In genomic region chrX:71492086-71493065, GRCh38 we compare ENCODE assay signal across 8 cellular contexts. TPM values are rescaled to one million over a fixed set of nuclear protein-coding genes. Genes with fewer than 3 reads are reported as not detected.
DNase-seq lines count a peak whose midpoint lies in the region; ATAC-seq lines count a peak whose summit lies in the region.

No MANE protein-coding gene starts in this region.

- DNase-seq in EH (ENCODE audit: low read depth) (peak; percentile 61), dermis blood vessel endothelial cell (peak; percentile 53)
- peak; percentile 14 for DNase-seq in activated CD4-positive, alpha-beta T cell treated with anti-CD3 and anti-CD28 coated beads for 1 hour

- no peaks in the 10 kb centered on the region for H3K4me1 ChIP-seq in muscle layer of duodenum (ENCODE audit: control insufficient read depth in 1 of 2, insufficient read depth in 2 of 2, low read length in 2 of 2)

- H3K27ac Mint-ChIP-seq in stimulated activated naive CD8-positive, alpha-beta T cell treated with anti-CD3 and anti-CD28 coated beads, Interleukin-15, Interleukin-2, amounts not matched to agents 100 ng/mL and 50 ng/mL, for 24 hours = peak overlapping the region; percentile 57

- H3K27me3 Mint-ChIP-seq in stimulated activated naive CD8-positive, alpha-beta T cell treated with anti-CD3 and anti-CD28 coated beads, Interleukin-15, Interleukin-2, amounts not matched to agents 100 ng/mL and 50 ng/mL, for 24 hours = no peaks in the 10 kb centered on the region

- peak overlapping the region; percentile 82 for H3K4me3 Mint-ChIP-seq in stimulated activated naive CD8-positive, alpha-beta T cell treated with anti-CD3 and anti-CD28 coated beads, Interleukin-15, Interleukin-2, amounts not matched to agents 100 ng/mL and 50 ng/mL, for 24 hours

- peaks cover 18% of the 10 kb centered on the region for H3K4me1 Mint-ChIP-seq in stimulated activated naive CD8-positive, alpha-beta T cell treated with anti-CD3 and anti-CD28 coated beads, Interleukin-15, Interleukin-2, amounts not matched to agents 100 ng/mL and 50 ng/mL, for 24 hours (ENCODE audit: low read depth)

- H3K9me3 Mint-ChIP-seq in stimulated activated naive CD8-positive, alpha-beta T cell treated with anti-CD3 and anti-CD28 coated beads, Interleukin-15, Interleukin-2, amounts not matched to agents 100 ng/mL and 50 ng/mL, for 24 hours = no peaks in the 10 kb centered on the region

- H3K4me3 ChIP-seq in muscle layer of duodenum (ENCODE audit: low read depth in 1 of 2, low read length in 2 of 2) = peak overlapping the region; percentile 53 to 78

- H3K27me3 ChIP-seq in muscle layer of duodenum (ENCODE audit: low read depth, low read length) = no peaks in the 10 kb centered on the region

- no peak overlapping the region for H3K27ac ChIP-seq in muscle layer of duodenum (ENCODE audit: low read length)

- no peaks in the 10 kb centered on the region for H3K36me3 ChIP-seq in muscle layer of duodenum (ENCODE audit: control insufficient read depth in 1 of 2, insufficient read depth in 2 of 2, low read length in 2 of 2)

- H3K36me3 Mint-ChIP-seq in stimulated activated naive CD8-positive, alpha-beta T cell treated with anti-CD3 and anti-CD28 coated beads, Interleukin-15, Interleukin-2, amounts not matched to agents 100 ng/mL and 50 ng/mL, for 24 hours (ENCODE audit: low read depth) = peaks cover 3% of the 10 kb centered on the region

- no peaks in the 10 kb centered on the region for H3K9me3 ChIP-seq in muscle layer of duodenum (ENCODE audit: control insufficient read depth in 1 of 2, low read length in 2 of 2)

- ATAC-seq in HG02884 (IDR thresholded peaks at IDR 0.05; ENCODE audit: unreplicated experiment) (peak; percentile 52), GM18858 (IDR thresholded peaks at IDR 0.05; ENCODE audit: unreplicated experiment) (no peak), HG03521 (IDR thresholded peaks at IDR 0.05; ENCODE audit: unreplicated experiment) (no peak)

RNA-seq across cellular contexts. Expression of gene OGT, which starts 40.5 kb away (rescaled TPM):
- 92.8 and 149 TPM in 2 replicates for total RNA-seq in dermis blood vessel endothelial cell
